12 cellular contexts compared by ENCODE assay signal in genomic region chr1:111600295-111600694, GRCh38. TPM values are rescaled to one million over a fixed set of nuclear protein-coding genes. Genes with fewer than 3 reads are reported as not detected.
DNase-seq lines count a peak whose midpoint lies in the region; ATAC-seq, FAIRE-seq and TF ChIP-seq lines count a peak whose summit lies in the region.
"Had no signal": no experiment of that assay in that cellular context is flagged by ENCODE, and none has a peak within 500 bp of the region (broad histone marks: within the 10 kb centered on the region; RNA-seq: fewer than 3 reads in every experiment).

No MANE protein-coding gene starts in this region.

- no peak for TF ChIP-seq POLR2A in GM12891 (IDR thresholded peaks at IDR 0.05; ENCODE audit: low read depth, low read length)

- DNase-seq in T-helper 17 cell (no peak), natural killer cell (no peak), pons (ENCODE audit: low spot score) (no peak), GM12891 (ENCODE audit: insufficient read length, low spot score) (no peak), NCI-H748 treated with DMSO at 0.1 percent for 48 hours (lab: John Stamatoyannopoulos, UW) (no peak)
- DNase-seq: activated gamma-delta T cell, foreskin melanocyte, NCI-H1436, testis had no signal

- intact Hi-C loops in natural killer cell (cut with micrococcal nuclease) = no loop called here

- no peaks in the 10 kb centered on the region for H3K9me3 ChIP-seq in T-helper 17 cell (ENCODE audit: control insufficient read depth, low read length, poor library complexity, severe bottlenecking)
- H3K9me3 ChIP-seq: testis had no signal

- peaks cover 4% of the 10 kb centered on the region for H3K36me3 Mint-ChIP-seq in T-helper 17 cell (ENCODE audit: low read depth)
- no peaks in the 10 kb centered on the region for H3K36me3 Mint-ChIP-seq in natural killer cell

- no peak for TF ChIP-seq CTCF in natural killer cell (IDR thresholded peaks at IDR 0.05)

- H3K27me3 Mint-ChIP-seq in T-helper 17 cell (no peaks in the 10 kb centered on the region), natural killer cell (ENCODE audit: low read depth in 2 of 2) (no peaks in the 10 kb centered on the region)

- FAIRE-seq in GM12891 (lab: Jason Lieb, UNC) = no peak

- ATAC-seq in GM18868 (IDR thresholded peaks at IDR 0.05; ENCODE audit: unreplicated experiment) = peak; percentile 3
- ATAC-seq in GM21619 (IDR thresholded peaks at IDR 0.05; ENCODE audit: unreplicated experiment) = peak; percentile 1
- ATAC-seq in T-helper 17 cell = no peak
- no peak for ATAC-seq in natural killer cell
- ATAC-seq: left lobe of liver had no signal

- no peaks in the 10 kb centered on the region for H3K9me3 Mint-ChIP-seq in natural killer cell

- H3K4me1 Mint-ChIP-seq in T-helper 17 cell (peaks cover 82% of the 10 kb centered on the region), natural killer cell (peaks cover 78 to 85% of the 10 kb centered on the region in 2 donors)

- peak overlapping the region; percentile 96 for H3K27ac Mint-ChIP-seq in T-helper 17 cell
- peak overlapping the region; percentile 45 to 78 for H3K27ac Mint-ChIP-seq in natural killer cell

- peak overlapping the region; percentile 78 for H3K4me3 Mint-ChIP-seq in T-helper 17 cell
- H3K4me3 Mint-ChIP-seq in natural killer cell = no peak overlapping the region

TF ChIP-seq in GM12891, 5 proteins besides CTCF, POLR2A, EP300 and RAD21:
- TF ChIP-seq TAF1 (IDR thresholded peaks at IDR 0.05; ENCODE audit: low read depth, low read length) (no peak), SPI1 (IDR thresholded peaks at IDR 0.05; ENCODE audit: low read depth, low read length) (no peak), POU2F2 (IDR thresholded peaks at IDR 0.05; ENCODE audit: low read depth, low read length) (no peak), PAX5 (IDR thresholded peaks at IDR 0.05; ENCODE audit: insufficient read depth, low read length, severe bottlenecking) (no peak), POLR2AphosphoS5 (IDR thresholded peaks at IDR 0.05; ENCODE audit: low read depth, low read length) (no peak)

RNA-seq across cellular contexts. Expression of gene RAP1A, which starts 19.3 kb away (rescaled TPM):
- 100 to 1,000 TPM; 109 to 112 TPM for total RNA-seq in T-helper 17 cell
- total RNA-seq in natural killer cell = 100 to 1,000 TPM in 2 of 3 donors, 10 to 100 TPM in 1; 83.7 to 112 (median 104) TPM
- polyA plus RNA-seq in GM12891 (2012; ENCODE audit: low read depth, missing spikeins) = 120 TPM

Comparison
In these comparisons a context has a peak if more than half of its experiments do, and no peak if none do; other contexts are left out.
1. ATAC-seq: peak in GM18868 (single experiment) and GM21619 (single experiment); none in T-helper 17 cell (single experiment) and natural killer cell (0 of 3).